ENCODE assay signal across 1 cellular context in genomic region chr1:47453910-47454309, GRCh38.
TF ChIP-seq lines count a peak whose summit lies in the region.

No MANE protein-coding gene starts in this region.

TF ChIP-seq in HEK293, 187 proteins besides CTCF, POLR2A, EP300 and RAD21:
- TF ChIP-seq, protein P1, sequence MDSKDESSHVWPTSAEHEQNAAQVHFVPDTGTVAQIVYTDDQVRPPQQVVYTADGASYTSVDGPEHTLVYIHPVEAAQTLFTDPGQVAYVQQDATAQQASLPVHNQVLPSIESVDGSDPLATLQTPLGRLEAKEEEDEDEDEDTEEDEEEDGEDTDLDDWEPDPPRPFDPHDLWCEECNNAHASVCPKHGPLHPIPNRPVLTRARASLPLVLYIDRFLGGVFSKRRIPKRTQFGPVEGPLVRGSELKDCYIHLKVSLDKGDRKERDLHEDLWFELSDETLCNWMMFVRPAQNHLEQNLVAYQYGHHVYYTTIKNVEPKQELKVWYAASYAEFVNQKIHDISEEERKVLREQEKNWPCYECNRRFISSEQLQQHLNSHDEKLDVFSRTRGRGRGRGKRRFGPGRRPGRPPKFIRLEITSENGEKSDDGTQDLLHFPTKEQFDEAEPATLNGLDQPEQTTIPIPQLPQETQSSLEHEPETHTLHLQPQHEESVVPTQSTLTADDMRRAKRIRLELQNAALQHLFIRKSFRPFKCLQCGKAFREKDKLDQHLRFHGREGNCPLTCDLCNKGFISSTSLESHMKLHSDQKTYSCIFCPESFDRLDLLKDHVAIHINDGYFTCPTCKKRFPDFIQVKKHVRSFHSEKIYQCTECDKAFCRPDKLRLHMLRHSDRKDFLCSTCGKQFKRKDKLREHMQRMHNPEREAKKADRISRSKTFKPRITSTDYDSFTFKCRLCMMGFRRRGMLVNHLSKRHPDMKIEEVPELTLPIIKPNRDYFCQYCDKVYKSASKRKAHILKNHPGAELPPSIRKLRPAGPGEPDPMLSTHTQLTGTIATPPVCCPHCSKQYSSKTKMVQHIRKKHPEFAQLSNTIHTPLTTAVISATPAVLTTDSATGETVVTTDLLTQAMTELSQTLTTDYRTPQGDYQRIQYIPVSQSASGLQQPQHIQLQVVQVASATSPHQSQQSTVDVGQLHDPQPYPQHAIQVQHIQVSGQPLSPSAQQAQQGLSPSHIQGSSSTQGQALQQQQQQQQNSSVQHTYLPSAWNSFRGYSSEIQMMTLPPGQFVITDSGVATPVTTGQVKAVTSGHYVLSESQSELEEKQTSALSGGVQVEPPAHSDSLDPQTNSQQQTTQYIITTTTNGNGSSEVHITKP (tag by site-specific recombination; IDR thresholded peaks at IDR 0.05), result peak; percentile 29; the same call in 1 of the 2 replicates
